Comparison of ENCODE assay signal across 8 cellular contexts in genomic region chr14:74018029-74018703, GRCh38. TPM values are rescaled to one million over a fixed set of nuclear protein-coding genes. Genes with fewer than 3 reads are reported as not detected.
DNase-seq lines count a peak whose midpoint lies in the region; ATAC-seq and TF ChIP-seq lines count a peak whose summit lies in the region.

No MANE protein-coding gene starts in this region.

- H3K27me3 ChIP-seq in HUES48 (ENCODE audit: control insufficient read depth, insufficient read depth, low read length) (no peaks in the 10 kb centered on the region), psoas muscle (ENCODE audit: insufficient read depth in 3 of 3, low read length in 2 of 3) (no peaks in the 10 kb centered on the region)

- DNase-seq in activated CD8-positive, alpha-beta memory T cell treated with anti-CD3 and anti-CD28 coated beads, Interleukin-2, amount 10 ng/mL, durations not matched to agents 7 days and 5 days, result no peak
- DNase-seq in activated CD8-positive, alpha-beta memory T cell treated with anti-CD3 and anti-CD28 coated beads for 24 hours, result no peak
- DNase-seq in glutamatergic neuron (no peak), psoas muscle (no peak), NCI-H345 treated with DMSO at 0.1 percent for 48 hours (lab: John Stamatoyannopoulos, UW; ENCODE audit: unreplicated experiment) (no peak), ecto neural progenitor cell (ENCODE audit: low spot score) (no peak)

- no peaks in the 10 kb centered on the region for H3K9me3 Mint-ChIP-seq in activated CD8-positive, alpha-beta memory T cell treated with anti-CD3 and anti-CD28 coated beads, Interleukin-2, amount 10 ng/mL, durations not matched to agents 7 days and 5 days (ENCODE audit: low read depth)
- no peaks in the 10 kb centered on the region for H3K9me3 Mint-ChIP-seq in activated naive CD8-positive, alpha-beta T cell (ENCODE audit: low read depth)
- peaks cover 2% of the 10 kb centered on the region for H3K9me3 Mint-ChIP-seq in glutamatergic neuron (ENCODE audit: unreplicated experiment)

- H3K4me1 ChIP-seq in HUES48 (ENCODE audit: control insufficient read depth, insufficient read depth, low read length), result no peaks in the 10 kb centered on the region
- peaks cover 3% of the 10 kb centered on the region for H3K4me1 ChIP-seq in psoas muscle

- H3K27me3 Mint-ChIP-seq in activated CD8-positive, alpha-beta memory T cell treated with anti-CD3 and anti-CD28 coated beads, Interleukin-2, amount 10 ng/mL, durations not matched to agents 7 days and 5 days, result no peaks in the 10 kb centered on the region
- H3K27me3 Mint-ChIP-seq in activated naive CD8-positive, alpha-beta T cell, result no peaks in the 10 kb centered on the region
- peaks cover 3% of the 10 kb centered on the region for H3K27me3 Mint-ChIP-seq in glutamatergic neuron (ENCODE audit: unreplicated experiment)

- H3K36me3 Mint-ChIP-seq in activated CD8-positive, alpha-beta memory T cell treated with anti-CD3 and anti-CD28 coated beads, Interleukin-2, amount 10 ng/mL, durations not matched to agents 7 days and 5 days, result peaks cover 5% of the 10 kb centered on the region
- H3K36me3 Mint-ChIP-seq in activated naive CD8-positive, alpha-beta T cell, result no peaks in the 10 kb centered on the region
- H3K36me3 Mint-ChIP-seq in glutamatergic neuron (ENCODE audit: unreplicated experiment), result no peaks in the 10 kb centered on the region

- 14 to 17% (median 15%) methylated on average over 18 of the region's 18 CpGs for WGBS in psoas muscle, 3 donors

- H3K4me3 Mint-ChIP-seq in activated CD8-positive, alpha-beta memory T cell treated with anti-CD3 and anti-CD28 coated beads, Interleukin-2, amount 10 ng/mL, durations not matched to agents 7 days and 5 days, result peak overlapping the region; percentile 87
- H3K4me3 Mint-ChIP-seq in activated naive CD8-positive, alpha-beta T cell, result peak overlapping the region; percentile 96
- H3K4me3 Mint-ChIP-seq in glutamatergic neuron (ENCODE audit: unreplicated experiment), result peak overlapping the region; percentile 98

- TF ChIP-seq CTCF in glutamatergic neuron (IDR thresholded peaks at IDR 0.05; ENCODE audit: partially characterized antibody, unreplicated experiment) (no peak), psoas muscle (IDR thresholded peaks at IDR 0.05) (no peak)

- H3K27ac ChIP-seq in HUES48 (ENCODE audit: low read depth, low read length), result peak overlapping the region; percentile 26
- peak overlapping the region; percentile 99 for H3K27ac ChIP-seq in psoas muscle

- H3K9me3 ChIP-seq in HUES48 (ENCODE audit: control insufficient read depth, insufficient read depth, low read length) (no peaks in the 10 kb centered on the region), psoas muscle (no peaks in the 10 kb centered on the region)

- peak overlapping the region; percentile 98 for H3K4me3 ChIP-seq in HUES48 (ENCODE audit: low read depth, low read length)
- peak overlapping the region; percentile 97 for H3K4me3 ChIP-seq in psoas muscle

- no peak overlapping the region for H3K9ac ChIP-seq in HUES48 (ENCODE audit: low read depth, low read length)

- peak overlapping the region; percentile 96 for H3K27ac Mint-ChIP-seq in activated CD8-positive, alpha-beta memory T cell treated with anti-CD3 and anti-CD28 coated beads, Interleukin-2, amount 10 ng/mL, durations not matched to agents 7 days and 5 days
- peak overlapping the region; percentile 94 for H3K27ac Mint-ChIP-seq in activated naive CD8-positive, alpha-beta T cell
- H3K27ac Mint-ChIP-seq in glutamatergic neuron (ENCODE audit: unreplicated experiment), result no peak overlapping the region

- H3K36me3 ChIP-seq in HUES48 (ENCODE audit: control insufficient read depth, insufficient read depth, low read length) (peaks cover 6% of the 10 kb centered on the region), psoas muscle (ENCODE audit: insufficient read depth in 1 of 2, low read depth in 1 of 2) (peaks cover 0 to 23% of the 10 kb centered on the region in 2 donors)

- CTCF ChIA-PET in activated CD8-positive, alpha-beta memory T cell treated with anti-CD3 and anti-CD28 coated beads, Interleukin-2, amount 10 ng/mL, durations not matched to agents 7 days and 5 days (lab: Charles Lee), result interaction anchor here (1.3 kb wide), 2 partner anchors 13 to 56 kb away, joined by 4 to 5 read pairs; no protein-coding TSS in a partner anchor

- peak; percentile 18 for ATAC-seq in activated CD8-positive, alpha-beta memory T cell treated with anti-CD3 and anti-CD28 coated beads, Interleukin-2, amount 10 ng/mL, durations not matched to agents 7 days and 5 days
- peak; percentile 9 to 40 (median 22) for ATAC-seq in psoas muscle

- H3K4me1 Mint-ChIP-seq in activated CD8-positive, alpha-beta memory T cell treated with anti-CD3 and anti-CD28 coated beads, Interleukin-2, amount 10 ng/mL, durations not matched to agents 7 days and 5 days, result peaks cover 22% of the 10 kb centered on the region
- peaks cover 13% of the 10 kb centered on the region for H3K4me1 Mint-ChIP-seq in activated naive CD8-positive, alpha-beta T cell (ENCODE audit: low read depth)
- no peaks in the 10 kb centered on the region for H3K4me1 Mint-ChIP-seq in glutamatergic neuron (ENCODE audit: low read depth, unreplicated experiment)

- intact Hi-C loops in psoas muscle (cut with DNase I), result loop anchor here in 1 of 2 donors (2.0 kb wide), 1 partner anchor 67 kb away; the partner anchor contains the start of genes COQ6 and FAM161B

RNA-seq across cellular contexts. Expression of gene ENTPD5, which starts 0.9 kb away (rescaled TPM):
- 10 to 100 TPM; 13.1 to 18.4 TPM for total RNA-seq in activated CD8-positive, alpha-beta memory T cell treated with anti-CD3 and anti-CD28 coated beads, Interleukin-2, amount 10 ng/mL, durations not matched to agents 7 days and 5 days
- 7.8 TPM for total RNA-seq in glutamatergic neuron (ENCODE audit: unreplicated experiment)
- 10 to 100 TPM in 1 of 4 donors, 1 to 10 TPM in 3; 5.2 to 11.5 (median 9.1) TPM for total RNA-seq in psoas muscle
- 1 to 10 TPM; 4.6 to 9.1 (median 5.0) TPM for polyA plus RNA-seq in psoas muscle

RNA-seq across cellular contexts. Expression of gene BBOF1, which starts 1.0 kb away (rescaled TPM):
- total RNA-seq in activated CD8-positive, alpha-beta memory T cell treated with anti-CD3 and anti-CD28 coated beads, Interleukin-2, amount 10 ng/mL, durations not matched to agents 7 days and 5 days, result 1 to 10 TPM in 1 of 2 experiments, under 1 TPM in 1; 0.87 to 1.1 TPM
- total RNA-seq in glutamatergic neuron (ENCODE audit: unreplicated experiment) (0.91 TPM), psoas muscle (1 to 10 TPM; 1.0 to 1.7 (median 1.3) TPM)
- polyA plus RNA-seq in psoas muscle, result 1 to 10 TPM; 1.1 to 3.2 (median 2.1) TPM
